1 cellular context compared by ENCODE assay signal in genomic region chr11:75797116-75797515, GRCh38.
TF ChIP-seq lines count a peak whose summit lies in the region.

No MANE protein-coding gene starts in this region.

TF ChIP-seq in GM12878, 131 proteins besides CTCF, POLR2A, EP300 and RAD21:
- TF ChIP-seq ZNF384 (IDR thresholded peaks at IDR 0.05; ENCODE audit: borderline replicate concordance, low read depth, low read length) (no peak), RUNX3 (IDR thresholded peaks at IDR 0.05; ENCODE audit: low read length) (0 out of 2 replicates have a peak, but pooled peaks have one; percentile 28), PAX5 (IDR thresholded peaks at IDR 0.05; ENCODE audit: borderline replicate concordance, low read depth, low read length) (peak; percentile 88)
TF ChIP-seq in GM12878: peak in this region for 2.
